ENCODE assay signal across 5 cellular contexts in the genomic region with DNA sequence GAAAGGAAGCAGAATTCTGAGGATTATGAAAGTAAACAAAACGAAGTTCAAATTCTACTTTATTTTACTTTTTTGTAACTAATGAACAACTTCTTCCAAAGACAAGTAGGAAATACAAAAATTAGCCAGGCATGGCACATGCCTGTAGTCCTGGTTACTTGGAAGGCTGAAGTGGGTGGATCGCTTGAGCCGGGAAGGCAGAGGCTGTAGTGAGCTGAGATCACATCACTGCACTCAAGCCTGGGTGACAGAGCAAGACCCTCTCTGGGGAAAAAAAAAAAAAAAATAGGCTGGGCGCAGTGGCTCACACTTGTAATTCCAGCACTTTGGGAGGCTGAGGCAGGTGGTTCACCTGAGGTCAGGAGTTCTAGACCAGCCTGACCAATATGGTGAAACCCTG.
"Had no signal": no experiment of that assay in that cellular context is flagged by ENCODE, and none has a peak within 500 bp of the region (broad histone marks: within the 10 kb centered on the region; RNA-seq: fewer than 3 reads in every experiment).

No MANE protein-coding gene starts in this region.

- H3K27ac Mint-ChIP-seq: GM23338, H9 had no signal

- DNase-seq: H9, HCEC 1CT, IMR-90 had no signal

- ATAC-seq: GM23338, K562 had no signal

- H3K9me3 Mint-ChIP-seq: GM23338, H9 had no signal

- H3K4me3 ChIP-seq: GM23338, K562 had no signal

- H3K4me3 Mint-ChIP-seq: GM23338, H9 had no signal
